ENCODE assay signal across 24 cellular contexts in the genomic region with DNA sequence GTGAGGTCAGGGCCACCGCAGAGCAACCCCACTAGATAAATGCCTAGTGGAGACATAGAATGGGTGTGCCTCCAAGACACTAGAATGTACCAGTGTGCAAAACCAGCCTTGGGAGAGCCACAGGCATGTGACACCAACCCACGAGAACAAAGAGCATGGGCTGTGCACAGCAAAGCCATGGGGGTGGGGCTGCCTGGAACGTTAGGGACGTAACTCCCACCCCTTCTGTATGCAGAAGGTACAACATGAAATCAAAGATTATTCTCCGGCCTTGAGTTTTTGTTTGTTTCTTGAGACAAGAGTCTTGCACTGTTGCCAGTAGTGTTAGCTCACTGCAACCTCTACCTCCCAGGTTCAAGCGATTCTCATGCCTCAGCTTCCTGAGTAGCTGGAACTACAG.
DNase-seq lines count a peak whose midpoint lies in the region; ATAC-seq, FAIRE-seq and TF ChIP-seq lines count a peak whose summit lies in the region.
"Had no signal": no experiment of that assay in that cellular context is flagged by ENCODE, and none has a peak within 500 bp of the region (broad histone marks: within the 10 kb centered on the region; RNA-seq: fewer than 3 reads in every experiment).

No MANE protein-coding gene starts in this region.

- TF ChIP-seq POLR2A in body of pancreas (IDR thresholded peaks at IDR 0.05) = no peak

- H3K9me3 ChIP-seq in body of pancreas (no peaks in the 10 kb centered on the region), pancreas (no peaks in the 10 kb centered on the region)
- H3K9me3 ChIP-seq: BE2C, BLaER1 had no signal

- TF ChIP-seq CTCF in body of pancreas (IDR thresholded peaks at IDR 0.05) (no peak), pancreas (IDR thresholded peaks at IDR 0.05) (no peak)

- FAIRE-seq in pancreas (lab: Jason Lieb, UNC) = no peak
- FAIRE-seq: A204.1, GM12878, GM12892 had no signal

- H3K27ac ChIP-seq in body of pancreas (no peak overlapping the region), pancreas (no peak overlapping the region)
- H3K27ac ChIP-seq: BLaER1 had no signal

- no peaks in the 10 kb centered on the region for H3K36me3 ChIP-seq in body of pancreas (replicated peaks in 1 of 2; ENCODE audit: insufficient read depth in 1 of 2, low read depth in 2 of 2)
- H3K36me3 ChIP-seq in pancreas = no peaks in the 10 kb centered on the region
- H3K36me3 ChIP-seq: BE2C, BLaER1 had no signal

- H3K27me3 ChIP-seq in body of pancreas (no peaks in the 10 kb centered on the region), pancreas (no peaks in the 10 kb centered on the region)
- H3K27me3 ChIP-seq: BE2C, BLaER1 had no signal

- peak; percentile 75 for ATAC-seq in body of pancreas
- ATAC-seq in pancreas = peak in 3 of 4 donors; percentile 72 to 86 (median 72)
- ATAC-seq in HG03565 (IDR thresholded peaks at IDR 0.05; ENCODE audit: unreplicated experiment) = no peak
- ATAC-seq: GM12878 had no signal

- 58 to 80% methylated on average over 1 to 5 of the region's 6 CpGs for WGBS in body of pancreas, 2 donors
- WGBS in pancreas, 2 donors = 52 to 54% methylated on average over 6 of the region's 6 CpGs

- DNase-seq in body of pancreas (peak; percentile 55 to 78 (median 63)), pancreas (peak in 3 of 6 donors; percentile 23 to 34 (median 27)), cardiac septum (ENCODE audit: low spot score) (no peak), SKM-1 (lab: John Stamatoyannopoulos, UW; ENCODE audit: unreplicated experiment) (no peak)
- DNase-seq: 8988T; ACHN; BE2C; C1 segment of cervical spinal cord; CD4-positive, alpha-beta memory T cell; CD4-positive, CD25-positive, alpha-beta regulatory T cell; CD8-positive, alpha-beta memory T cell; COR-L47; DMS 273 treated with DMSO at 0.1 percent for 48 hours; DMS153; DMS53; DMS79; DND-41; EL; GDM1 had no signal

- H3K4me1 ChIP-seq in body of pancreas = peaks cover 9% of the 10 kb centered on the region
- H3K4me1 ChIP-seq in pancreas = no peaks in the 10 kb centered on the region
- H3K4me1 ChIP-seq: BE2C had no signal

- intact Hi-C loops in body of pancreas (cut with DNase I) = no loop called here
- intact Hi-C loops in pancreas (cut with DNase I) = no loop called here
- intact Hi-C loops in cardiac septum (cut with DNase I) = no loop called here

- H3K4me3 ChIP-seq in body of pancreas (no peak overlapping the region), pancreas (no peak overlapping the region)
- H3K4me3 ChIP-seq: BLaER1, GM12878 had no signal

Comparison
In these comparisons a context has a peak if more than half of its experiments do, and no peak if none do; other contexts are left out.
1. DNase-seq: peak in body of pancreas (4 of 4); none in cardiac septum (single experiment) and SKM-1 (single experiment).